Comparison of ENCODE assay signal across 8 cellular contexts in genomic region chr5:180810210-180811011, GRCh38. TPM values are rescaled to one million over a fixed set of nuclear protein-coding genes. Genes with fewer than 3 reads are reported as not detected.
DNase-seq lines count a peak whose midpoint lies in the region; ATAC-seq, FAIRE-seq and TF ChIP-seq lines count a peak whose summit lies in the region.

No MANE protein-coding gene starts in this region.

- H3K4me3 Mint-ChIP-seq in activated T-helper 17 cell treated with anti-CD3 and anti-CD28 coated beads, Interleukin-2, amount 50 U/mL, for 72 hours, result peak overlapping the region; percentile 99
- peak overlapping the region; percentile 85 for H3K4me3 Mint-ChIP-seq in natural killer cell

- no peaks in the 10 kb centered on the region for H3K9me3 Mint-ChIP-seq in activated T-helper 17 cell treated with anti-CD3 and anti-CD28 coated beads, Interleukin-2, amount 50 U/mL, for 72 hours
- H3K9me3 Mint-ChIP-seq in natural killer cell, result no peaks in the 10 kb centered on the region

- H3K79me2 ChIP-seq in GM23248 (ENCODE audit: insufficient read depth), result peaks cover 49% of the 10 kb centered on the region
- peaks cover 12% of the 10 kb centered on the region for H3K79me2 ChIP-seq in fibroblast of lung (ENCODE audit: control insufficient read depth, insufficient read depth, low read length)

- H3K36me3 Mint-ChIP-seq in activated T-helper 17 cell treated with anti-CD3 and anti-CD28 coated beads, Interleukin-2, amount 50 U/mL, for 72 hours (ENCODE audit: low read depth), result peaks cover 50% of the 10 kb centered on the region
- no peaks in the 10 kb centered on the region for H3K36me3 Mint-ChIP-seq in natural killer cell

- intact Hi-C loops in natural killer cell (cut with micrococcal nuclease), result loop anchor here (1.0 kb wide), 3 partner anchors 8 to 51 kb away; partner anchors contain the start of genes MGAT1 and ZFP62

- no peaks in the 10 kb centered on the region for H3K9me2 ChIP-seq in GM23248 (ENCODE audit: insufficient read depth)

- in situ Hi-C loops in GM23248 (cut with MboI), result no loop called here

- H3K9ac ChIP-seq in GM23248 (peak overlapping the region; percentile 90), fibroblast of lung (ENCODE audit: insufficient read depth, low read length) (peak overlapping the region; percentile 84)

- FAIRE-seq in RCC 7860 (lab: Jason Lieb, UNC), result no peak

- H2AFZ ChIP-seq in GM23248 (peak overlapping the region; percentile 91), fibroblast of lung (ENCODE audit: low read length) (peak overlapping the region; percentile 97)

- DNase-seq in Daoy (ENCODE audit: low read depth) (peak; percentile 98), GM23248 (peak; percentile 97), RCC 7860 (ENCODE audit: low spot score) (peak; percentile 84), fibroblast of lung (ENCODE audit: low read depth in 2 of 2) (peak; percentile 91 to 95), natural killer cell (peak; percentile 95)
- peak; percentile 92 to 100 (median 98) for DNase-seq in stimulated activated naive CD4-positive, alpha-beta T cell (lab: John Stamatoyannopoulos, UW)

- H3K27ac ChIP-seq in GM23248 (peak overlapping the region; percentile 87), KOPT-K1 (ENCODE audit: low read depth, low read length, poor library complexity, severe bottlenecking) (peak overlapping the region; percentile 99), fibroblast of lung (ENCODE audit: insufficient read depth, low read length) (peak overlapping the region; percentile 84)

- H3K4me1 Mint-ChIP-seq in activated T-helper 17 cell treated with anti-CD3 and anti-CD28 coated beads, Interleukin-2, amount 50 U/mL, for 72 hours, result peaks cover 45% of the 10 kb centered on the region
- peaks cover 54 to 58% of the 10 kb centered on the region in 2 donors for H3K4me1 Mint-ChIP-seq in natural killer cell

- peak; percentile 79 for ATAC-seq in activated T-helper 17 cell treated with anti-CD3 and anti-CD28 coated beads, Interleukin-2, amount 50 U/mL, for 72 hours (replicated peaks)
- peak; percentile 80 to 91 (median 81) for ATAC-seq in natural killer cell

- H3K4me2 ChIP-seq in GM23248 (ENCODE audit: unreplicated experiment) (peak overlapping the region; percentile 93), fibroblast of lung (ENCODE audit: extremely low read depth, insufficient read depth, low read length) (peak overlapping the region; percentile 83)

- H3K9me3 ChIP-seq in GM23248 (ENCODE audit: low read depth) (no peaks in the 10 kb centered on the region), KOPT-K1 (ENCODE audit: insufficient read depth, low read length, poor library complexity, severe bottlenecking) (no peaks in the 10 kb centered on the region), fibroblast of lung (ENCODE audit: control insufficient read depth, insufficient read depth, low read depth, low read length) (no peaks in the 10 kb centered on the region)

- H3K27me3 ChIP-seq in GM23248 (replicated peaks; ENCODE audit: insufficient read depth) (no peaks in the 10 kb centered on the region), fibroblast of lung (ENCODE audit: control insufficient read depth, insufficient read depth, low read length) (no peaks in the 10 kb centered on the region)

- H4K20me1 ChIP-seq in GM23248 (ENCODE audit: insufficient read depth) (no peaks in the 10 kb centered on the region), fibroblast of lung (ENCODE audit: control insufficient read depth, extremely low read depth, insufficient read depth, low read length) (no peaks in the 10 kb centered on the region)

- H3K27ac Mint-ChIP-seq in activated T-helper 17 cell treated with anti-CD3 and anti-CD28 coated beads, Interleukin-2, amount 50 U/mL, for 72 hours, result peak overlapping the region; percentile 72
- H3K27ac Mint-ChIP-seq in natural killer cell, result peak overlapping the region; percentile 83 to 96

- no peaks in the 10 kb centered on the region for H3K27me3 Mint-ChIP-seq in activated T-helper 17 cell treated with anti-CD3 and anti-CD28 coated beads, Interleukin-2, amount 50 U/mL, for 72 hours
- H3K27me3 Mint-ChIP-seq in natural killer cell (ENCODE audit: low read depth in 2 of 2), result peaks cover 0 to 4% of the 10 kb centered on the region in 2 donors

- H3K4me3 ChIP-seq in GM23248, result peak overlapping the region; percentile 92
- peak overlapping the region; percentile 66 to 89 (median 70) for H3K4me3 ChIP-seq in fibroblast of lung (replicated peaks in 1 of 4; ENCODE audit: control extremely low read depth in 1 of 4, insufficient read depth in 1 of 4, low read depth in 3 of 4, low read length in 4 of 4)

- peaks cover 28% of the 10 kb centered on the region for H3K4me1 ChIP-seq in GM23248 (ENCODE audit: insufficient read depth)
- H3K4me1 ChIP-seq in fibroblast of lung (ENCODE audit: control insufficient read depth, extremely low read depth, insufficient read depth, low read length), result peaks cover 13% of the 10 kb centered on the region

- no peak for TF ChIP-seq CTCF in fibroblast of lung (conservative IDR thresholded peaks at IDR 0.05 in 1 of 2, IDR thresholded peaks at IDR 0.05 in 1 of 2; ENCODE audit: low read depth in 1 of 2, low read length in 2 of 2)
- TF ChIP-seq CTCF in natural killer cell (IDR thresholded peaks at IDR 0.05), result no peak

- no peaks in the 10 kb centered on the region for H3F3A ChIP-seq in GM23248 (ENCODE audit: insufficient read depth)

- 0 to 1% methylated on average over 46 to 73 of the region's 74 CpGs for WGBS in GM23248 (ENCODE audit: low coverage in 1 of 2, low lambda C conversion rate in 2 of 2, missing lambda C conversion rate in 2 of 2), 2 experiments

- H3K36me3 ChIP-seq in GM23248 (ENCODE audit: low read depth) (no peaks in the 10 kb centered on the region), KOPT-K1 (ENCODE audit: insufficient read depth, low read length) (no peaks in the 10 kb centered on the region), fibroblast of lung (ENCODE audit: control insufficient read depth, insufficient read depth, low read length) (no peaks in the 10 kb centered on the region)

RNA-seq across cellular contexts. Expression of gene MGAT1, which starts 7.8 kb away (rescaled TPM):
- total RNA-seq in Daoy (2014; rRNA removed; shearing (Covaris generic)), result 58.7 and 62.9 TPM in 2 replicates
- 200 and 209 TPM in 2 replicates for total RNA-seq in GM23248 (2014; rRNA removed; shearing (Covaris generic))
- polyA plus RNA-seq in GM23248 (2016; fragmentation: Nextera tagmentation; extraction: Ambion mirVana), result 180 and 192 TPM in 2 replicates
- total RNA-seq in activated T-helper 17 cell treated with anti-CD3 and anti-CD28 coated beads, Interleukin-2, amount 50 U/mL, for 72 hours, result 100 to 1,000 TPM; 170 to 308 TPM
- total RNA-seq in fibroblast of lung, result 55.2 and 72.5 TPM in 2 replicates
- polyA plus RNA-seq in fibroblast of lung, result 80.6 and 90.4 TPM in 2 replicates
- polyA plus RNA-seq in fibroblast of lung (2012), result 118 and 125 TPM in 2 replicates
- polyA minus RNA-seq in fibroblast of lung (ENCODE audit: low replicate concordance), result 137 and 151 TPM in 2 replicates
- 100 to 1,000 TPM; 105 to 149 (median 130) TPM for total RNA-seq in natural killer cell

RNA-seq across cellular contexts. Expression of gene ZFP62, which starts 50.7 kb away (rescaled TPM):
- total RNA-seq in Daoy (2014; rRNA removed; shearing (Covaris generic)), result 17.1 and 18.2 TPM in 2 replicates
- total RNA-seq in GM23248 (2014; rRNA removed; shearing (Covaris generic)), result 6.1 and 13.6 TPM in 2 replicates
- polyA plus RNA-seq in GM23248 (2016; fragmentation: Nextera tagmentation; extraction: Ambion mirVana) (9.4 and 13.0 TPM in 2 replicates), fibroblast of lung (10.1 and 14.4 TPM in 2 replicates)
- total RNA-seq in activated T-helper 17 cell treated with anti-CD3 and anti-CD28 coated beads, Interleukin-2, amount 50 U/mL, for 72 hours, result 10 to 100 TPM; 16.6 to 20.8 TPM
- total RNA-seq in fibroblast of lung (24.1 TPM in 2 replicates), natural killer cell (10 to 100 TPM; 16.6 to 21.0 (median 20.3) TPM)
- polyA plus RNA-seq in fibroblast of lung (2012), result 7.5 and 10.0 TPM in 2 replicates
- polyA minus RNA-seq in fibroblast of lung (ENCODE audit: low replicate concordance), result 0.96 and 1.1 TPM in 2 replicates

Comparison
In these comparisons a context has a peak if more than half of its experiments do, and no peak if none do; other contexts are left out.
1. Peak in every context shown above with its lines: DNase-seq, ATAC-seq, H3K4me3 ChIP-seq and H3K27ac ChIP-seq.